ENCODE assay signal across 1 cellular context in genomic region chr3:143073983-143074382, GRCh38.
TF ChIP-seq lines count a peak whose summit lies in the region.

No MANE protein-coding gene starts in this region.

TF ChIP-seq in K562, 482 proteins besides CTCF, POLR2A, EP300 and RAD21 (continued from another document):
- peak; percentile 76 for TF ChIP-seq ZNF592 (IDR thresholded peaks at IDR 0.05)
- TF ChIP-seq DPF2 (IDR thresholded peaks at IDR 0.05), result peak; percentile 53
- TF ChIP-seq KDM1A (IDR thresholded peaks at IDR 0.05), result peak; percentile 72 to 73; a peak in 3 of 4 replicates
- TF ChIP-seq CXXC5 (CRISPR knock-in tag; IDR thresholded peaks at IDR 0.05), result 0 out of 2 replicates have a peak, but pooled peaks have one; percentile 14
- TF ChIP-seq SOX6 (IDR thresholded peaks at IDR 0.05), result 0 out of 2 replicates have a peak, but pooled peaks have one; percentile 48
- TF ChIP-seq TRIM24 (IDR thresholded peaks at IDR 0.05), result peak; percentile 34 to 38; a peak in 2 of 4 replicates
- TF ChIP-seq TCF3 (CRISPR knock-in tag; IDR thresholded peaks at IDR 0.05), result peak; percentile 57
- 0 out of 2 replicates have a peak, but pooled peaks have one; percentile 15 for TF ChIP-seq HMBOX1 (IDR thresholded peaks at IDR 0.05)
- TF ChIP-seq MGA (IDR thresholded peaks at IDR 0.05), result peak; percentile 33; the same call in 1 of the 2 replicates
- TF ChIP-seq TAL1 (IDR thresholded peaks at IDR 0.05), result peak; percentile 64; the same call in 1 of the 2 replicates
- TF ChIP-seq DMBX1 (CRISPR knock-in tag; IDR thresholded peaks at IDR 0.05; ENCODE audit: borderline replicate concordance), result peak; percentile 30; the same call in 1 of the 2 replicates
